ENCODE assay signal across 8 cellular contexts in genomic region chrX:39577976-39578962, GRCh38.
DNase-seq lines count a peak whose midpoint lies in the region; ATAC-seq and TF ChIP-seq lines count a peak whose summit lies in the region.

No MANE protein-coding gene starts in this region.

- intact Hi-C loops in ascending aorta (cut with DNase I) = no loop called here

- H3K9me3 ChIP-seq in right atrium auricular region (no peaks in the 10 kb centered on the region), ascending aorta (no peaks in the 10 kb centered on the region)

- H3K27me3 ChIP-seq in right atrium auricular region = no peaks in the 10 kb centered on the region
- H3K27me3 ChIP-seq in ascending aorta = no peaks in the 10 kb centered on the region

- in situ Hi-C loops in ACHN (cut with HindIII; ENCODE audit: low pct_ligation_motif_present, low pct_unique_long_range_greater_than_20kb, low sequenced_read_pairs) = no loop called here

- H3K27ac ChIP-seq in right atrium auricular region = no peak overlapping the region
- no peak overlapping the region for H3K27ac ChIP-seq in ascending aorta

- peak; percentile 81 for ATAC-seq in GM19324 (IDR thresholded peaks at IDR 0.05; ENCODE audit: low FRiP score, unreplicated experiment)
- ATAC-seq in HG03066 (IDR thresholded peaks at IDR 0.05; ENCODE audit: low read depth, unreplicated experiment) = peak; percentile 100
- no peak for ATAC-seq in left lobe of liver

- no peak overlapping the region for H3K4me3 ChIP-seq in right atrium auricular region
- H3K4me3 ChIP-seq in ascending aorta = no peak overlapping the region

- TF ChIP-seq CTCF in right atrium auricular region (IDR thresholded peaks at IDR 0.05) (no peak), ascending aorta (IDR thresholded peaks at IDR 0.05) (no peak)

- H3K36me3 ChIP-seq in right atrium auricular region = no peaks in the 10 kb centered on the region
- H3K36me3 ChIP-seq in ascending aorta = no peaks in the 10 kb centered on the region

- no peaks in the 10 kb centered on the region for H3K4me1 ChIP-seq in right atrium auricular region
- no peaks in the 10 kb centered on the region for H3K4me1 ChIP-seq in ascending aorta

- DNase-seq in activated CD4-positive, CD25-positive, alpha-beta regulatory T cell treated with anti-CD3 and anti-CD28 coated beads, Interleukin-2, amount 50 U/mL, for 72 hours = peak; percentile 64
- DNase-seq in right atrium auricular region (ENCODE audit: low spot score) (peak; percentile 58), left lobe of liver (ENCODE audit: low spot score) (no peak), ascending aorta (ENCODE audit: low spot score in 2 of 2) (no peak), ACHN (no peak), AG20443 (ENCODE audit: low spot score) (no peak)

Comparison
In these comparisons a context has a peak if more than half of its experiments do, and no peak if none do; other contexts are left out.
1. DNase-seq: peak in activated CD4-positive, CD25-positive, alpha-beta regulatory T cell treated with anti-CD3 and anti-CD28 coated beads, Interleukin-2, amount 50 U/mL, for 72 hours (single experiment) and right atrium auricular region (single experiment); none in left lobe of liver (single experiment), ascending aorta (0 of 2), ACHN (single experiment) and AG20443 (single experiment).